In the genomic region with DNA sequence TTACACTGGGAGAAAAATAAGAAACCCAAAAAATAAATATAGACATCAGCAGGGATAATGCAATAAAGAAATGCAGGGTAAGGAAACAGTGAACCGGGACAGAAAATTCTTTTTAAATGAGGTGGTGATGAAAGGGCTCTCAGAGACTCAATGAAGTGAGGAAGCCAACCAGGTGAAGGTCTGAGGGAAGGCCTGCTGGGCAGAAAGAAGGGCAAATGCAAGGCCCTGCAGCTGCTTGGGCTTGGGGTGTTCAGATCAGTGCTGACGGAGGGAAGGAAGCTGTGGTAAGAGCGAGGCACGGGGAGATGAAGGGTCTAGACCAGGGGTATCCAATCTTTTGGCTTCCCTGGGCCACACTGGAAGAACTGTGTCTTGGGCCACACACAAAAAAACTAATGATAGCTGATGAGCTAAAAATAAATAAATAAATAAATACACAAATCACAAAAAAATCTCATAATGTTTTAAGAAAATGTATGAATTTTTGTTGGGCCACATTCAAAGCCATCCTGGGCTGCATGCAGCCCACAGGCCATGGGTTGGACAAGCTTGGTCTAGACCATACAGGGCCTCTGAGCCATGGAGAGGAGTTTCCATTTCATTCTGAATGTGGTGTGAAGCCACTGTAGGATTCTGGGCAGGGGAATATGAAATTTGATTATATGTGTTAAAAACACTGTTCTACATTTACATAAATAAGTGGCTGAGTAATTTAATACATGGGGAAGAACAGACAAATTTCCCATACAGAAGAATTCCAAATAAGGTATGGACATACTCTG, we compare ENCODE assay signal across 21 cellular contexts.
DNase-seq lines count a peak whose midpoint lies in the region; ATAC-seq and TF ChIP-seq lines count a peak whose summit lies in the region.
"Had no signal": no experiment of that assay in that cellular context is flagged by ENCODE, and none has a peak within 500 bp of the region (broad histone marks: within the 10 kb centered on the region; RNA-seq: fewer than 3 reads in every experiment).

No MANE protein-coding gene starts in this region.

- no peak overlapping the region for H3K4me3 Mint-ChIP-seq in stimulated activated effector memory CD8-positive, alpha-beta T cell treated with anti-CD3 and anti-CD28 coated beads, Interleukin-12 subunit alpha, Interleukin-12 subunit beta, amount 100 ng/mL, for 72 hours
- H3K4me3 Mint-ChIP-seq: CD8-positive, alpha-beta memory T cell had no signal

- TF ChIP-seq CTCF in GM13976 (IDR thresholded peaks at IDR 0.05; ENCODE audit: borderline replicate concordance, control extremely low read depth, extremely low read depth, insufficient read depth, missing control alignments): no peak

- peaks cover 7% of the 10 kb centered on the region for H3K4me1 Mint-ChIP-seq in stimulated activated effector memory CD8-positive, alpha-beta T cell treated with anti-CD3 and anti-CD28 coated beads, Interleukin-12 subunit alpha, Interleukin-12 subunit beta, amount 100 ng/mL, for 72 hours

- H3K36me3 Mint-ChIP-seq in stimulated activated effector memory CD8-positive, alpha-beta T cell treated with anti-CD3 and anti-CD28 coated beads, Interleukin-12 subunit alpha, Interleukin-12 subunit beta, amount 100 ng/mL, for 72 hours: no peaks in the 10 kb centered on the region

- in situ Hi-C loops in GM13976 (cut with MboI; ENCODE audit: low sequenced_read_pairs, unreplicated experiment): no loop called here

- ATAC-seq in activated CD4-positive, CD25-positive, alpha-beta regulatory T cell treated with anti-CD3 and anti-CD28 coated beads, Interleukin-2, amount 50 U/mL, for 24 hours: peak; percentile 38 to 45
- peak; percentile 82 for ATAC-seq in HG02610 (IDR thresholded peaks at IDR 0.05; ENCODE audit: unreplicated experiment)
- no peak for ATAC-seq in stimulated activated effector memory CD8-positive, alpha-beta T cell treated with anti-CD3 and anti-CD28 coated beads, Interleukin-12 subunit alpha, Interleukin-12 subunit beta, amount 100 ng/mL, for 72 hours
- ATAC-seq: Right ventricle myocardium inferior had no signal

- no peaks in the 10 kb centered on the region for H3K9me3 Mint-ChIP-seq in stimulated activated effector memory CD8-positive, alpha-beta T cell treated with anti-CD3 and anti-CD28 coated beads, Interleukin-12 subunit alpha, Interleukin-12 subunit beta, amount 100 ng/mL, for 72 hours
- H3K9me3 Mint-ChIP-seq: CD8-positive, alpha-beta memory T cell had no signal

- H3K27ac Mint-ChIP-seq in stimulated activated effector memory CD8-positive, alpha-beta T cell treated with anti-CD3 and anti-CD28 coated beads, Interleukin-12 subunit alpha, Interleukin-12 subunit beta, amount 100 ng/mL, for 72 hours: peak overlapping the region; percentile 6
- H3K27ac Mint-ChIP-seq: CD8-positive, alpha-beta memory T cell had no signal

- intact Hi-C loops in head of caudate nucleus (cut with DNase I): no loop called here

- DNase-seq in activated CD4-positive, CD25-positive, alpha-beta regulatory T cell treated with anti-CD3 and anti-CD28 coated beads, Interleukin-2, amount 50 U/mL, for 72 hours: no peak
- DNase-seq in DMS79 (lab: John Stamatoyannopoulos, UW): peak; percentile 84
- DNase-seq in stimulated activated effector memory CD8-positive, alpha-beta T cell treated with anti-CD3 and anti-CD28 coated beads, Interleukin-12 subunit alpha, Interleukin-12 subunit beta, amount 100 ng/mL, for 72 hours (ENCODE audit: low spot score in 2 of 2): no peak
- DNase-seq in head of caudate nucleus: no peak
- no peak for DNase-seq in NCI-H526 (lab: John Stamatoyannopoulos, UW)
- no peak for DNase-seq in GM13976 (ENCODE audit: low spot score)
- DNase-seq: C1 segment of cervical spinal cord; Calu3; CD8-positive, alpha-beta memory T cell; DMS153; GDM1; HCEC 1CT; KBM-7; MM.1S; NCI-H1048; NCI-H1417 treated with DMSO at 0.1 percent for 48 hours; NCI-H187; OCI-M1 had no signal
